ENCODE assay signal across 9 cellular contexts in genomic region chr1:12275370-12275769, GRCh38. TPM values are rescaled to one million over a fixed set of nuclear protein-coding genes. Genes with fewer than 3 reads are reported as not detected.
DNase-seq lines count a peak whose midpoint lies in the region; ATAC-seq, FAIRE-seq and TF ChIP-seq lines count a peak whose summit lies in the region.
"Had no signal": no experiment of that assay in that cellular context is flagged by ENCODE, and none has a peak within 500 bp of the region (broad histone marks: within the 10 kb centered on the region; RNA-seq: fewer than 3 reads in every experiment).

No MANE protein-coding gene starts in this region.

- peak; percentile 45 for ATAC-seq in left colon
- no peak for ATAC-seq in GM18867 (IDR thresholded peaks at IDR 0.05; ENCODE audit: unreplicated experiment)

- H3K36me3 Mint-ChIP-seq in astrocyte (ENCODE audit: low read depth, unreplicated experiment), result peaks cover 19% of the 10 kb centered on the region

- no peak for FAIRE-seq in astrocyte (lab: Jason Lieb, UNC)

- no peak overlapping the region for H3K4me2 ChIP-seq in astrocyte (ENCODE audit: low read length)

- H2AFZ ChIP-seq in astrocyte (ENCODE audit: low read depth, low read length), result no peak overlapping the region

- no peaks in the 10 kb centered on the region for H3K4me1 ChIP-seq in astrocyte (ENCODE audit: insufficient read depth, low read length)

- peaks cover 13% of the 10 kb centered on the region for H4K20me1 ChIP-seq in astrocyte (ENCODE audit: insufficient read depth, low read length)

- H3K9me3 Mint-ChIP-seq in astrocyte (ENCODE audit: unreplicated experiment), result no peaks in the 10 kb centered on the region
- H3K9me3 Mint-ChIP-seq: stimulated activated naive CD8-positive, alpha-beta T cell treated with anti-CD3 and anti-CD28 coated beads, Interleukin-15, Interleukin-2, amounts not matched to agents 100 ng/mL and 50 ng/mL, for 24 hours had no signal

- H3K4me3 ChIP-seq in astrocyte (ENCODE audit: insufficient read depth, low read depth, low read length), result no peak overlapping the region

- no peaks in the 10 kb centered on the region for H3K27me3 Mint-ChIP-seq in astrocyte (ENCODE audit: low read depth, unreplicated experiment)
- H3K27me3 Mint-ChIP-seq: stimulated activated naive CD8-positive, alpha-beta T cell treated with anti-CD3 and anti-CD28 coated beads, Interleukin-15, Interleukin-2, amounts not matched to agents 100 ng/mL and 50 ng/mL, for 24 hours had no signal

- peaks cover 2% of the 10 kb centered on the region for H3K4me1 Mint-ChIP-seq in astrocyte (ENCODE audit: low read depth, unreplicated experiment)

- H3K36me3 ChIP-seq in astrocyte (ENCODE audit: insufficient read depth, low read length), result peaks cover 39% of the 10 kb centered on the region

- H3K79me2 ChIP-seq in astrocyte (ENCODE audit: insufficient read depth, low read length), result peaks cover 5% of the 10 kb centered on the region

- H3K27ac ChIP-seq in astrocyte (ENCODE audit: low read depth, low read length), result no peak overlapping the region

- H3K9me3 ChIP-seq in astrocyte (ENCODE audit: insufficient read depth, low read depth, low read length), result no peaks in the 10 kb centered on the region

- H3K27ac Mint-ChIP-seq in astrocyte (ENCODE audit: unreplicated experiment), result no peak overlapping the region
- H3K27ac Mint-ChIP-seq: stimulated activated naive CD8-positive, alpha-beta T cell treated with anti-CD3 and anti-CD28 coated beads, Interleukin-15, Interleukin-2, amounts not matched to agents 100 ng/mL and 50 ng/mL, for 24 hours had no signal

- H3K9ac ChIP-seq in astrocyte (ENCODE audit: low read length), result no peak overlapping the region

- H3K27me3 ChIP-seq in astrocyte (ENCODE audit: insufficient read depth, low read length), result no peaks in the 10 kb centered on the region

- no peak overlapping the region for H3K4me3 Mint-ChIP-seq in astrocyte (ENCODE audit: unreplicated experiment)
- H3K4me3 Mint-ChIP-seq: stimulated activated naive CD8-positive, alpha-beta T cell treated with anti-CD3 and anti-CD28 coated beads, Interleukin-15, Interleukin-2, amounts not matched to agents 100 ng/mL and 50 ng/mL, for 24 hours had no signal

- TF ChIP-seq CTCF in astrocyte (IDR thresholded peaks at IDR 0.05; ENCODE audit: insufficient read depth, low read depth, low read length), result peak; percentile 76

- DNase-seq in SIG-M5 treated with dmso at 0.1 percent for 504 hours (lab: John Stamatoyannopoulos, UW; ENCODE audit: unreplicated experiment) (peak; percentile 22), SIG-M5 (lab: John Stamatoyannopoulos, UW) (no peak), RPMI8226 (peak; percentile 34), astrocyte (ENCODE audit: low read depth) (no peak), left colon (peak in 1 of 2 donors; percentile 41), NCI-H2029 (lab: John Stamatoyannopoulos, UW) (no peak)
- peak; percentile 17 for DNase-seq in stimulated activated naive CD4-positive, alpha-beta T cell treated with Interleukin-2 at 50 U/mL for 16 hours (lab: John Stamatoyannopoulos, UW)

- intact Hi-C loops in left colon (cut with DNase I, micrococcal nuclease), result no loop called here

RNA-seq across cellular contexts. Expression of gene VPS13D, which starts 45.5 kb away (rescaled TPM):
- total RNA-seq in astrocyte, result 25.9 and 28.8 TPM in 2 replicates
- total RNA-seq in left colon, result 10 to 100 TPM; 76.1 to 99.9 TPM

Comparison
In these comparisons a context has a peak if more than half of its experiments do, and no peak if none do; other contexts are left out.
1. DNase-seq: peak in SIG-M5 treated with dmso at 0.1 percent for 504 hours (single experiment), RPMI8226 (single experiment) and stimulated activated naive CD4-positive, alpha-beta T cell treated with Interleukin-2 at 50 U/mL for 16 hours (single experiment); none in SIG-M5 (single experiment), astrocyte (single experiment) and NCI-H2029 (single experiment).